9 cellular contexts compared by ENCODE assay signal in genomic region chr5:96870094-96871021, GRCh38. TPM values are rescaled to one million over a fixed set of nuclear protein-coding genes. Genes with fewer than 3 reads are reported as not detected.
DNase-seq lines count a peak whose midpoint lies in the region; ATAC-seq and TF ChIP-seq lines count a peak whose summit lies in the region.
"Had no signal": no experiment of that assay in that cellular context is flagged by ENCODE, and none has a peak within 500 bp of the region (broad histone marks: within the 10 kb centered on the region; RNA-seq: fewer than 3 reads in every experiment).

No MANE protein-coding gene starts in this region.

- H3K4me3 ChIP-seq in CD4-positive, CD25-positive, alpha-beta regulatory T cell (ENCODE audit: low read depth, low read length): peak overlapping the region; percentile 67
- no peak overlapping the region for H3K4me3 ChIP-seq in effector memory CD4-positive, alpha-beta T cell (ENCODE audit: insufficient read depth, low read depth, low read length, poor library complexity, severe bottlenecking)
- no peak overlapping the region for H3K4me3 ChIP-seq in vagina

- POLR2A ChIA-PET in activated CD4-positive, alpha-beta memory T cell treated with anti-CD3 and anti-CD28 coated beads for 36 hours (lab: Charles Lee): no interaction called here

- H3K4me1 Mint-ChIP-seq in CD4-positive, CD25-positive, alpha-beta regulatory T cell: peaks cover 42 to 64% (median 57%) of the 10 kb centered on the region in 4 donors
- H3K4me1 Mint-ChIP-seq in activated CD4-positive, alpha-beta memory T cell treated with anti-CD3 and anti-CD28 coated beads for 36 hours (ENCODE audit: low read depth): peaks cover 56% of the 10 kb centered on the region
- H3K4me1 Mint-ChIP-seq in mesothelial cell of epicardium: peaks cover 5% of the 10 kb centered on the region

- peak in 1 of 3 donors; percentile 76 for DNase-seq in CD4-positive, CD25-positive, alpha-beta regulatory T cell
- DNase-seq in activated CD4-positive, alpha-beta memory T cell treated with anti-CD3 and anti-CD28 coated beads for 36 hours: peak; percentile 64
- DNase-seq in effector memory CD4-positive, alpha-beta T cell: no peak
- no peak for DNase-seq in mesothelial cell of epicardium (ENCODE audit: low spot score in 2 of 2, unreplicated experiment in 2 of 2)
- DNase-seq in vagina (ENCODE audit: extremely low spot score in 2 of 2): no peak
- DNase-seq in SKM-1 treated with dmso at 0.1 percent for 144 hours (lab: John Stamatoyannopoulos, UW; ENCODE audit: unreplicated experiment): no peak

- H3K27me3 Mint-ChIP-seq in CD4-positive, CD25-positive, alpha-beta regulatory T cell: no peaks in the 10 kb centered on the region
- no peaks in the 10 kb centered on the region for H3K27me3 Mint-ChIP-seq in activated CD4-positive, alpha-beta memory T cell treated with anti-CD3 and anti-CD28 coated beads for 36 hours
- no peaks in the 10 kb centered on the region for H3K27me3 Mint-ChIP-seq in mesothelial cell of epicardium (ENCODE audit: low read depth)

- H3K27ac Mint-ChIP-seq in CD4-positive, CD25-positive, alpha-beta regulatory T cell: peak overlapping the region; percentile 73 to 96 (median 95)
- peak overlapping the region; percentile 52 for H3K27ac Mint-ChIP-seq in activated CD4-positive, alpha-beta memory T cell treated with anti-CD3 and anti-CD28 coated beads for 36 hours
- no peak overlapping the region for H3K27ac Mint-ChIP-seq in mesothelial cell of epicardium

- H3K27ac ChIP-seq in CD4-positive, CD25-positive, alpha-beta regulatory T cell (ENCODE audit: insufficient read depth, low read length, poor library complexity, severe bottlenecking): peak overlapping the region; percentile 68
- H3K27ac ChIP-seq in effector memory CD4-positive, alpha-beta T cell (ENCODE audit: insufficient read depth, low read length, poor library complexity, severe bottlenecking): no peak overlapping the region
- no peak overlapping the region for H3K27ac ChIP-seq in vagina

- intact Hi-C loops in activated CD4-positive, alpha-beta memory T cell treated with anti-CD3 and anti-CD28 coated beads for 36 hours (cut with micrococcal nuclease): loop anchor here (1.0 to 10.0 kb wide), 4 partner anchors 11 to 906 kb away; partner anchors contain the start of gene ELL2
- intact Hi-C loops in vagina (cut with DNase I): no loop called here

- H3K9me3 Mint-ChIP-seq in CD4-positive, CD25-positive, alpha-beta regulatory T cell: no peaks in the 10 kb centered on the region
- H3K9me3 Mint-ChIP-seq in activated CD4-positive, alpha-beta memory T cell treated with anti-CD3 and anti-CD28 coated beads for 36 hours: no peaks in the 10 kb centered on the region
- no peaks in the 10 kb centered on the region for H3K9me3 Mint-ChIP-seq in mesothelial cell of epicardium
- H3K9me3 Mint-ChIP-seq: neural crest cell had no signal

- TF ChIP-seq CTCF in mesothelial cell of epicardium (IDR thresholded peaks at IDR 0.05; ENCODE audit: unreplicated experiment): no peak
- TF ChIP-seq CTCF in vagina (IDR thresholded peaks at IDR 0.05): no peak

- no peak for TF ChIP-seq POLR2A in vagina (IDR thresholded peaks at IDR 0.05)

- CTCF ChIA-PET in activated CD4-positive, alpha-beta memory T cell treated with anti-CD3 and anti-CD28 coated beads for 36 hours (lab: Charles Lee): interaction anchor here (0.9 to 13.3 kb wide), 27 partner anchors 8 to 292 kb away, joined by 3 to 187 read pairs (median 7); partner anchors contain the start of genes ERAP1, LIX1 and LNPEP

- peak in 1 of 2 donors; percentile 29 for ATAC-seq in CD4-positive, CD25-positive, alpha-beta regulatory T cell (ENCODE audit: low read depth in 2 of 2)
- ATAC-seq in GM19043 (IDR thresholded peaks at IDR 0.05; ENCODE audit: low read depth, unreplicated experiment): peak; percentile 76
- ATAC-seq in HG03045 (IDR thresholded peaks at IDR 0.05; ENCODE audit: unreplicated experiment): peak; percentile 65

- no peaks in the 10 kb centered on the region for H3K36me3 ChIP-seq in CD4-positive, CD25-positive, alpha-beta regulatory T cell (ENCODE audit: control insufficient read depth, insufficient read depth, low read length)
- H3K36me3 ChIP-seq in effector memory CD4-positive, alpha-beta T cell (ENCODE audit: control insufficient read depth, insufficient read depth, low read length): no peaks in the 10 kb centered on the region
- no peaks in the 10 kb centered on the region for H3K36me3 ChIP-seq in vagina

- H3K27me3 ChIP-seq in CD4-positive, CD25-positive, alpha-beta regulatory T cell (ENCODE audit: control insufficient read depth, insufficient read depth, low read length): no peaks in the 10 kb centered on the region
- H3K27me3 ChIP-seq in effector memory CD4-positive, alpha-beta T cell (replicated peaks; ENCODE audit: control insufficient read depth, insufficient read depth, low read length, poor library complexity, severe bottlenecking): no peaks in the 10 kb centered on the region
- no peaks in the 10 kb centered on the region for H3K27me3 ChIP-seq in vagina

- no peaks in the 10 kb centered on the region for H3K9me3 ChIP-seq in CD4-positive, CD25-positive, alpha-beta regulatory T cell (ENCODE audit: control insufficient read depth in 2 of 2, low read length in 2 of 2)
- H3K9me3 ChIP-seq in effector memory CD4-positive, alpha-beta T cell (ENCODE audit: control insufficient read depth, low read length): no peaks in the 10 kb centered on the region
- no peaks in the 10 kb centered on the region for H3K9me3 ChIP-seq in vagina

- peak overlapping the region; percentile 33 to 70 (median 52) for H3K4me3 Mint-ChIP-seq in CD4-positive, CD25-positive, alpha-beta regulatory T cell
- H3K4me3 Mint-ChIP-seq in activated CD4-positive, alpha-beta memory T cell treated with anti-CD3 and anti-CD28 coated beads for 36 hours: peak overlapping the region; percentile 4
- no peak overlapping the region for H3K4me3 Mint-ChIP-seq in mesothelial cell of epicardium
- H3K4me3 Mint-ChIP-seq: neural crest cell had no signal

- peaks cover 41% of the 10 kb centered on the region for H3K4me1 ChIP-seq in CD4-positive, CD25-positive, alpha-beta regulatory T cell (ENCODE audit: control insufficient read depth, insufficient read depth, low read length, poor library complexity, severe bottlenecking)
- H3K4me1 ChIP-seq in effector memory CD4-positive, alpha-beta T cell (ENCODE audit: control insufficient read depth, insufficient read depth, low read length, poor library complexity, severe bottlenecking): peaks cover 2% of the 10 kb centered on the region
- no peaks in the 10 kb centered on the region for H3K4me1 ChIP-seq in vagina

- no peaks in the 10 kb centered on the region for H3K36me3 Mint-ChIP-seq in CD4-positive, CD25-positive, alpha-beta regulatory T cell
- no peaks in the 10 kb centered on the region for H3K36me3 Mint-ChIP-seq in activated CD4-positive, alpha-beta memory T cell treated with anti-CD3 and anti-CD28 coated beads for 36 hours
- H3K36me3 Mint-ChIP-seq in mesothelial cell of epicardium: no peaks in the 10 kb centered on the region

RNA-seq across cellular contexts. Expression of gene ERAP2, which starts 5.9 kb away (rescaled TPM):
- 134 TPM for total RNA-seq in CD4-positive, CD25-positive, alpha-beta regulatory T cell
- 100 to 1,000 TPM in 2 of 4 donors, 1 to 10 TPM in 2; 9.5 to 123 (median 63.6) TPM for polyA plus RNA-seq in CD4-positive, CD25-positive, alpha-beta regulatory T cell
- total RNA-seq in activated CD4-positive, alpha-beta memory T cell treated with anti-CD3 and anti-CD28 coated beads for 36 hours: 10 to 100 TPM; 44.8 to 48.9 TPM
- total RNA-seq in mesothelial cell of epicardium (0.47 to 0.74 TPM (median 0.68 TPM) in 3 replicates), vagina (16.5 TPM)
- total RNA-seq: neural crest cell had no signal

Comparison
In these comparisons a context has a peak if more than half of its experiments do, and no peak if none do; other contexts are left out.
1. RNA of gene ERAP2, which starts 5.9 kb away (total RNA-seq): 134 TPM in CD4-positive, CD25-positive, alpha-beta regulatory T cell (single experiment), 44.8 to 48.9 TPM in activated CD4-positive, alpha-beta memory T cell treated with anti-CD3 and anti-CD28 coated beads for 36 hours and 16.5 TPM in vagina (single experiment); 0.47 to 0.74 TPM in mesothelial cell of epicardium; every median in the first group is over 10 times any median in the second.